In the genomic region with DNA sequence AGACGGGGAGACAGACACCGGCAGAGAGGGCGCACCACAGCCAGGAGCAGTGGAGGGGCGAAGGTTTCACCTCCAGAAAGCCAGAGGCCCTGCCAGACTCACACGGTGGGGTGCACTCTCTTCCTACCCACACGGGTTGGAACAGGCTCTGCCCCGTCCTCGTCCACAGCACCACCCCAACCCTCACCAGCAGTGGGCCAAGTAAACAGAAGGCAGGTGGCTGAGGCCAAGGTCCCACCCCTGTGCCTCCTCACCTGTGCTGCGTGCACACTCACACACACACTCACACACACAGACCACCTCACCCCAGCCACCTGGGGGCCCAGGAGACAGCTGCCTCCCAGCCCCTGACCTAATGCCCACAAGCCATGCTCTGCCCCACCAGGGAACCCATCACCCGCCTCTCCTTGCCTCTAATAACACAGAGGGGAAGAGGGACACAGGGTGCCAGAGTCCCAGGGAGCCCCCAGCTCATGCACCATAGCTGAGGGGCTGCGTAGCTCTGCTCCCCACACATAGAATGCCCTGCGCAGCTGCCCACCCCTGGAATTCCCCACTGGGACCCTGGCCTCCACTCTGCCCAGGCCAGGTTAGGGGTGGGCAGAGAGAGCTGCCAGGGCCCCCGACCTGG, we compare ENCODE assay signal across 1 cellular context.
TF ChIP-seq lines count a peak whose summit lies in the region.

No MANE protein-coding gene starts in this region.

TF ChIP-seq in HepG2, 621 proteins besides CTCF, POLR2A, EP300 and RAD21 (continued from another document):
- TF ChIP-seq, protein P1, sequence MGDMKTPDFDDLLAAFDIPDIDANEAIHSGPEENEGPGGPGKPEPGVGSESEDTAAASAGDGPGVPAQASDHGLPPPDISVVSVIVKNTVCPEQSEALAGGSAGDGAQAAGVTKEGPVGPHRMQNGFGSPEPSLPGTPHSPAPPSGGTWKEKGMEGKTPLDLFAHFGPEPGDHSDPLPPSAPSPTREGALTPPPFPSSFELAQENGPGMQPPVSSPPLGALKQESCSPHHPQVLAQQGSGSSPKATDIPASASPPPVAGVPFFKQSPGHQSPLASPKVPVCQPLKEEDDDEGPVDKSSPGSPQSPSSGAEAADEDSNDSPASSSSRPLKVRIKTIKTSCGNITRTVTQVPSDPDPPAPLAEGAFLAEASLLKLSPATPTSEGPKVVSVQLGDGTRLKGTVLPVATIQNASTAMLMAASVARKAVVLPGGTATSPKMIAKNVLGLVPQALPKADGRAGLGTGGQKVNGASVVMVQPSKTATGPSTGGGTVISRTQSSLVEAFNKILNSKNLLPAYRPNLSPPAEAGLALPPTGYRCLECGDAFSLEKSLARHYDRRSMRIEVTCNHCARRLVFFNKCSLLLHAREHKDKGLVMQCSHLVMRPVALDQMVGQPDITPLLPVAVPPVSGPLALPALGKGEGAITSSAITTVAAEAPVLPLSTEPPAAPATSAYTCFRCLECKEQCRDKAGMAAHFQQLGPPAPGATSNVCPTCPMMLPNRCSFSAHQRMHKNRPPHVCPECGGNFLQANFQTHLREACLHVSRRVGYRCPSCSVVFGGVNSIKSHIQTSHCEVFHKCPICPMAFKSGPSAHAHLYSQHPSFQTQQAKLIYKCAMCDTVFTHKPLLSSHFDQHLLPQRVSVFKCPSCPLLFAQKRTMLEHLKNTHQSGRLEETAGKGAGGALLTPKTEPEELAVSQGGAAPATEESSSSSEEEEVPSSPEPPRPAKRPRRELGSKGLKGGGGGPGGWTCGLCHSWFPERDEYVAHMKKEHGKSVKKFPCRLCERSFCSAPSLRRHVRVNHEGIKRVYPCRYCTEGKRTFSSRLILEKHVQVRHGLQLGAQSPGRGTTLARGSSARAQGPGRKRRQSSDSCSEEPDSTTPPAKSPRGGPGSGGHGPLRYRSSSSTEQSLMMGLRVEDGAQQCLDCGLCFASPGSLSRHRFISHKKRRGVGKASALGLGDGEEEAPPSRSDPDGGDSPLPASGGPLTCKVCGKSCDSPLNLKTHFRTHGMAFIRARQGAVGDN (CRISPR knock-in tag; IDR thresholded peaks at IDR 0.05), result peak; percentile 95
- 0 out of 2 replicates have a peak, but pooled peaks have one; percentile 47 for TF ChIP-seq ZNF619 (CRISPR knock-in tag; IDR thresholded peaks at IDR 0.05)
- TF ChIP-seq, protein P2, sequence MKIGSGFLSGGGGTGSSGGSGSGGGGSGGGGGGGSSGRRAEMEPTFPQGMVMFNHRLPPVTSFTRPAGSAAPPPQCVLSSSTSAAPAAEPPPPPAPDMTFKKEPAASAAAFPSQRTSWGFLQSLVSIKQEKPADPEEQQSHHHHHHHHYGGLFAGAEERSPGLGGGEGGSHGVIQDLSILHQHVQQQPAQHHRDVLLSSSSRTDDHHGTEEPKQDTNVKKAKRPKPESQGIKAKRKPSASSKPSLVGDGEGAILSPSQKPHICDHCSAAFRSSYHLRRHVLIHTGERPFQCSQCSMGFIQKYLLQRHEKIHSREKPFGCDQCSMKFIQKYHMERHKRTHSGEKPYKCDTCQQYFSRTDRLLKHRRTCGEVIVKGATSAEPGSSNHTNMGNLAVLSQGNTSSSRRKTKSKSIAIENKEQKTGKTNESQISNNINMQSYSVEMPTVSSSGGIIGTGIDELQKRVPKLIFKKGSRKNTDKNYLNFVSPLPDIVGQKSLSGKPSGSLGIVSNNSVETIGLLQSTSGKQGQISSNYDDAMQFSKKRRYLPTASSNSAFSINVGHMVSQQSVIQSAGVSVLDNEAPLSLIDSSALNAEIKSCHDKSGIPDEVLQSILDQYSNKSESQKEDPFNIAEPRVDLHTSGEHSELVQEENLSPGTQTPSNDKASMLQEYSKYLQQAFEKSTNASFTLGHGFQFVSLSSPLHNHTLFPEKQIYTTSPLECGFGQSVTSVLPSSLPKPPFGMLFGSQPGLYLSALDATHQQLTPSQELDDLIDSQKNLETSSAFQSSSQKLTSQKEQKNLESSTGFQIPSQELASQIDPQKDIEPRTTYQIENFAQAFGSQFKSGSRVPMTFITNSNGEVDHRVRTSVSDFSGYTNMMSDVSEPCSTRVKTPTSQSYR (CRISPR knock-in tag; IDR thresholded peaks at IDR 0.05; ENCODE audit: borderline replicate concordance), result 0 out of 2 replicates have a peak, but pooled peaks have one; percentile 10
- no peak for TF ChIP-seq PRMT3 (CRISPR knock-in tag; IDR thresholded peaks at IDR 0.05; ENCODE audit: borderline replicate concordance, low read depth)
- TF ChIP-seq CHD4 (IDR thresholded peaks at IDR 0.05; ENCODE audit: borderline replicate concordance, low read length), result no peak
- TF ChIP-seq ARNTL (CRISPR knock-in tag; IDR thresholded peaks at IDR 0.05), result no peak
- no peak for TF ChIP-seq ZNF317 (CRISPR knock-in tag; IDR thresholded peaks at IDR 0.05)
- no peak for TF ChIP-seq ZNF329 (CRISPR knock-in tag; IDR thresholded peaks at IDR 0.05; ENCODE audit: low read depth)
- TF ChIP-seq ZNF788 (CRISPR knock-in tag; IDR thresholded peaks at IDR 0.05; ENCODE audit: borderline replicate concordance), result peak; percentile 76
- no peak for TF ChIP-seq ZNF530 (CRISPR knock-in tag; IDR thresholded peaks at IDR 0.05; ENCODE audit: low read depth)
- peak; percentile 33; the same call in 1 of the 2 replicates for TF ChIP-seq ZSCAN9 (CRISPR knock-in tag; IDR thresholded peaks at IDR 0.05; ENCODE audit: borderline replicate concordance)
- 0 out of 2 replicates have a peak, but pooled peaks have one; percentile 5 for TF ChIP-seq ZNF563 (CRISPR knock-in tag; IDR thresholded peaks at IDR 0.05)
- TF ChIP-seq FOXA1 (IDR thresholded peaks at IDR 0.05), result no peak
- TF ChIP-seq FOXA1 (CRISPR knock-in tag; IDR thresholded peaks at IDR 0.05), result peak; percentile 42; the same call in 1 of the 2 replicates
- TF ChIP-seq SRF (IDR thresholded peaks at IDR 0.05; ENCODE audit: low read depth, low read length), result no peak
- TF ChIP-seq SMAD3 (CRISPR knock-in tag; IDR thresholded peaks at IDR 0.05), result no peak
- TF ChIP-seq PHF21A (CRISPR knock-in tag; IDR thresholded peaks at IDR 0.05), result peak; percentile 39; the same call in 1 of the 2 replicates
- no peak for TF ChIP-seq KDM3A (CRISPR knock-in tag; IDR thresholded peaks at IDR 0.05; ENCODE audit: low read depth)
- TF ChIP-seq ZFP36L2 (CRISPR knock-in tag; IDR thresholded peaks at IDR 0.05), result no peak
- 0 out of 2 replicates have a peak, but pooled peaks have one; percentile 49 for TF ChIP-seq DNMT1 (CRISPR knock-in tag; IDR thresholded peaks at IDR 0.05)
- no peak for TF ChIP-seq RNF2 (conservative IDR thresholded peaks at IDR 0.05; ENCODE audit: low read depth)
- no peak for TF ChIP-seq CHD2 (IDR thresholded peaks at IDR 0.05; ENCODE audit: low read depth, low read length)
- TF ChIP-seq, protein P3, sequence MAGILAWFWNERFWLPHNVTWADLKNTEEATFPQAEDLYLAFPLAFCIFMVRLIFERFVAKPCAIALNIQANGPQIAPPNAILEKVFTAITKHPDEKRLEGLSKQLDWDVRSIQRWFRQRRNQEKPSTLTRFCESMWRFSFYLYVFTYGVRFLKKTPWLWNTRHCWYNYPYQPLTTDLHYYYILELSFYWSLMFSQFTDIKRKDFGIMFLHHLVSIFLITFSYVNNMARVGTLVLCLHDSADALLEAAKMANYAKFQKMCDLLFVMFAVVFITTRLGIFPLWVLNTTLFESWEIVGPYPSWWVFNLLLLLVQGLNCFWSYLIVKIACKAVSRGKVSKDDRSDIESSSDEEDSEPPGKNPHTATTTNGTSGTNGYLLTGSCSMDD (CRISPR knock-in tag; IDR thresholded peaks at IDR 0.05), result no peak
- no peak for TF ChIP-seq BORCS8-MEF2B (CRISPR knock-in tag; IDR thresholded peaks at IDR 0.05)
- TF ChIP-seq, protein P4, sequence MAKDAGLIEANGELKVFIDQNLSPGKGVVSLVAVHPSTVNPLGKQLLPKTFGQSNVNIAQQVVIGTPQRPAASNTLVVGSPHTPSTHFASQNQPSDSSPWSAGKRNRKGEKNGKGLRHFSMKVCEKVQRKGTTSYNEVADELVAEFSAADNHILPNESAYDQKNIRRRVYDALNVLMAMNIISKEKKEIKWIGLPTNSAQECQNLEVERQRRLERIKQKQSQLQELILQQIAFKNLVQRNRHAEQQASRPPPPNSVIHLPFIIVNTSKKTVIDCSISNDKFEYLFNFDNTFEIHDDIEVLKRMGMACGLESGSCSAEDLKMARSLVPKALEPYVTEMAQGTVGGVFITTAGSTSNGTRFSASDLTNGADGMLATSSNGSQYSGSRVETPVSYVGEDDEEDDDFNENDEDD (CRISPR knock-in tag; IDR thresholded peaks at IDR 0.05; ENCODE audit: borderline replicate concordance), result peak; percentile 23; the same call in 1 of the 2 replicates
- no peak for TF ChIP-seq RFX1 (IDR thresholded peaks at IDR 0.05)
- no peak for TF ChIP-seq CC2D1A (CRISPR knock-in tag; IDR thresholded peaks at IDR 0.05)
TF ChIP-seq in HepG2: peak in this region for 68.
